Comparison of ENCODE assay signal across 15 cellular contexts in genomic region chr20:22473293-22473692, GRCh38.
DNase-seq lines count a peak whose midpoint lies in the region; ATAC-seq and TF ChIP-seq lines count a peak whose summit lies in the region.
"Had no signal": no experiment of that assay in that cellular context is flagged by ENCODE, and none has a peak within 500 bp of the region (broad histone marks: within the 10 kb centered on the region; RNA-seq: fewer than 3 reads in every experiment).

No MANE protein-coding gene starts in this region.

- no peaks in the 10 kb centered on the region for H3K36me3 ChIP-seq in BLaER1 treated with 17β-estradiol and CSF1 and Interleukin-3, amounts not matched to agents 10 nM and 100 nM
- H3K36me3 ChIP-seq in HEK293 (ENCODE audit: control insufficient read depth in 2 of 2, insufficient read depth in 1 of 2, low read length in 2 of 2) = no peaks in the 10 kb centered on the region

- POLR2A ChIA-PET in HEK293 (lab: Yijun Ruan, JAX) = no interaction called here
- POLR2A ChIA-PET in activated CD8-positive, alpha-beta T cell treated with anti-CD3 and anti-CD28 coated beads, Interleukin-2, amount 10 ng/mL, durations not matched to agents 7 days and 5 days (lab: Charles Lee) = interaction anchor here (0.7 kb wide), 1 partner anchor 287 kb away, joined by 3 read pairs; no protein-coding TSS in a partner anchor

- H3K27me3 ChIP-seq in BLaER1 treated with 17β-estradiol and CSF1 and Interleukin-3, amounts not matched to agents 10 nM and 100 nM = no peaks in the 10 kb centered on the region

- peak overlapping the region in 7 of 11 experiments; percentile 12 to 47 (median 19); a peak in 11 of 22 replicates for H3K4me2 ChIP-seq in BLaER1 treated with 17β-estradiol and CSF1 and Interleukin-3, amounts not matched to agents 10 nM and 100 nM

- no peak for ATAC-seq in activated CD8-positive, alpha-beta T cell treated with anti-CD3 and anti-CD28 coated beads, Interleukin-2, amount 10 ng/mL, durations not matched to agents 7 days and 5 days
- ATAC-seq: CD8-positive, alpha-beta T cell had no signal

- H4K20me1 ChIP-seq in BLaER1 treated with 17β-estradiol and CSF1 and Interleukin-3, amounts not matched to agents 10 nM and 100 nM = no peaks in the 10 kb centered on the region

- H3K36me3 Mint-ChIP-seq in progenitor cell of endocrine pancreas (ENCODE audit: insufficient read depth) = no peaks in the 10 kb centered on the region
- no peaks in the 10 kb centered on the region for H3K36me3 Mint-ChIP-seq in activated CD8-positive, alpha-beta T cell treated with anti-CD3 and anti-CD28 coated beads, Interleukin-2, amount 10 ng/mL, durations not matched to agents 7 days and 5 days (ENCODE audit: low read depth)
- H3K36me3 Mint-ChIP-seq: CD14-positive monocyte; CD8-positive, alpha-beta T cell had no signal

- H3K27ac Mint-ChIP-seq in progenitor cell of endocrine pancreas = peak overlapping the region; percentile 6
- H3K27ac Mint-ChIP-seq in activated CD8-positive, alpha-beta T cell treated with anti-CD3 and anti-CD28 coated beads, Interleukin-2, amount 10 ng/mL, durations not matched to agents 7 days and 5 days = no peak overlapping the region
- H3K27ac Mint-ChIP-seq: B cell; CD14-positive monocyte; CD8-positive, alpha-beta T cell had no signal

- H3K4me1 Mint-ChIP-seq in progenitor cell of endocrine pancreas (ENCODE audit: low read depth) = peaks cover 33% of the 10 kb centered on the region
- H3K4me1 Mint-ChIP-seq in activated CD8-positive, alpha-beta T cell treated with anti-CD3 and anti-CD28 coated beads, Interleukin-2, amount 10 ng/mL, durations not matched to agents 7 days and 5 days (ENCODE audit: low read depth) = no peaks in the 10 kb centered on the region
- H3K4me1 Mint-ChIP-seq: B cell, CD14-positive monocyte had no signal

- no peak overlapping the region for H3K27ac ChIP-seq in BLaER1 treated with 17β-estradiol and CSF1 and Interleukin-3, amounts not matched to agents 10 nM and 100 nM
- no peak overlapping the region for H3K27ac ChIP-seq in HEK293 (ENCODE audit: extremely low read depth, low read depth, low read length)
- H3K27ac ChIP-seq: HL-60 had no signal

- no peaks in the 10 kb centered on the region for H3K27me3 Mint-ChIP-seq in progenitor cell of endocrine pancreas
- H3K27me3 Mint-ChIP-seq in activated CD8-positive, alpha-beta T cell treated with anti-CD3 and anti-CD28 coated beads, Interleukin-2, amount 10 ng/mL, durations not matched to agents 7 days and 5 days (ENCODE audit: low read depth) = no peaks in the 10 kb centered on the region

- H3K4me3 Mint-ChIP-seq in progenitor cell of endocrine pancreas (ENCODE audit: low read depth) = no peak overlapping the region
- H3K4me3 Mint-ChIP-seq in activated CD8-positive, alpha-beta T cell treated with anti-CD3 and anti-CD28 coated beads, Interleukin-2, amount 10 ng/mL, durations not matched to agents 7 days and 5 days = no peak overlapping the region
- H3K4me3 Mint-ChIP-seq: B cell; CD14-positive monocyte; CD8-positive, alpha-beta T cell had no signal

- intact Hi-C loops in head of caudate nucleus (cut with DNase I) = no loop called here

- H3K4me1 ChIP-seq in BLaER1 treated with 17β-estradiol and CSF1 and Interleukin-3, amounts not matched to agents 10 nM and 100 nM = peaks cover 0 to 32% (median 13%) of the 10 kb centered on the region in 10 experiments; a peak in 10 of 20 replicates
- H3K4me1 ChIP-seq in HEK293 (ENCODE audit: control insufficient read depth, insufficient read depth, low read length) = no peaks in the 10 kb centered on the region

- CTCF ChIA-PET in HEK293 (lab: Yijun Ruan, JAX) = no interaction called here
- CTCF ChIA-PET in activated CD8-positive, alpha-beta T cell treated with anti-CD3 and anti-CD28 coated beads, Interleukin-2, amount 10 ng/mL, durations not matched to agents 7 days and 5 days (lab: Charles Lee) = no interaction called here

- no peak overlapping the region for H3K9ac ChIP-seq in BLaER1 treated with 17β-estradiol and CSF1 and Interleukin-3, amounts not matched to agents 10 nM and 100 nM

- peaks cover 8% of the 10 kb centered on the region for H3K9me3 Mint-ChIP-seq in progenitor cell of endocrine pancreas (ENCODE audit: low read depth)
- peaks cover 8% of the 10 kb centered on the region for H3K9me3 Mint-ChIP-seq in activated CD8-positive, alpha-beta T cell treated with anti-CD3 and anti-CD28 coated beads, Interleukin-2, amount 10 ng/mL, durations not matched to agents 7 days and 5 days (ENCODE audit: insufficient read depth)

- peaks cover 0 to 11% (median 0%) of the 10 kb centered on the region in 11 experiments; a peak in 6 of 22 replicates for H3K9me3 ChIP-seq in BLaER1 treated with 17β-estradiol and CSF1 and Interleukin-3, amounts not matched to agents 10 nM and 100 nM (replicated peaks in 1 of 11)
- no peaks in the 10 kb centered on the region for H3K9me3 ChIP-seq in HEK293 (ENCODE audit: control insufficient read depth, insufficient read depth, low read depth, low read length)

- H3K4me3 ChIP-seq in BLaER1 treated with 17β-estradiol and CSF1 and Interleukin-3, amounts not matched to agents 10 nM and 100 nM = no peak overlapping the region
- H3K4me3 ChIP-seq in HEK293 (ENCODE audit: low read depth, low read length) = no peak overlapping the region

- DNase-seq in RPMI8226 = peak; percentile 19
- no peak for DNase-seq in progenitor cell of endocrine pancreas (ENCODE audit: low spot score, unreplicated experiment)
- no peak for DNase-seq in head of caudate nucleus
- DNase-seq in DMS79 (lab: John Stamatoyannopoulos, UW) = no peak
- no peak for DNase-seq in activated CD8-positive, alpha-beta T cell treated with anti-CD3 and anti-CD28 coated beads, Interleukin-2, amount 10 ng/mL, durations not matched to agents 7 days and 5 days
- DNase-seq: CD8-positive, alpha-beta T cell; COR-L47; DMS153; HCEC 1CT; KG1 had no signal

- TF ChIP-seq CTCF in HEK293 (tag by site-specific recombination; IDR thresholded peaks at IDR 0.05) = no peak
- no peak for TF ChIP-seq CTCF in progenitor cell of endocrine pancreas (IDR thresholded peaks at IDR 0.05; ENCODE audit: unreplicated experiment)

TF ChIP-seq in HEK293, 187 proteins besides CTCF, POLR2A, EP300 and RAD21:
- TF ChIP-seq ZBTB17 (tag by site-specific recombination; IDR thresholded peaks at IDR 0.05) = peak; percentile 96
- no peak for TF ChIP-seq ZNF843 (tag by site-specific recombination; IDR thresholded peaks at IDR 0.05)
- TF ChIP-seq, protein P1, sequence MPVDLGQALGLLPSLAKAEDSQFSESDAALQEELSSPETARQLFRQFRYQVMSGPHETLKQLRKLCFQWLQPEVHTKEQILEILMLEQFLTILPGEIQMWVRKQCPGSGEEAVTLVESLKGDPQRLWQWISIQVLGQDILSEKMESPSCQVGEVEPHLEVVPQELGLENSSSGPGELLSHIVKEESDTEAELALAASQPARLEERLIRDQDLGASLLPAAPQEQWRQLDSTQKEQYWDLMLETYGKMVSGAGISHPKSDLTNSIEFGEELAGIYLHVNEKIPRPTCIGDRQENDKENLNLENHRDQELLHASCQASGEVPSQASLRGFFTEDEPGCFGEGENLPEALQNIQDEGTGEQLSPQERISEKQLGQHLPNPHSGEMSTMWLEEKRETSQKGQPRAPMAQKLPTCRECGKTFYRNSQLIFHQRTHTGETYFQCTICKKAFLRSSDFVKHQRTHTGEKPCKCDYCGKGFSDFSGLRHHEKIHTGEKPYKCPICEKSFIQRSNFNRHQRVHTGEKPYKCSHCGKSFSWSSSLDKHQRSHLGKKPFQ (tag by site-specific recombination; IDR thresholded peaks at IDR 0.05) = peak; percentile 72; the same call in 1 of the 2 replicates
- TF ChIP-seq ZNF23 (tag by site-specific recombination; IDR thresholded peaks at IDR 0.05; ENCODE audit: borderline replicate concordance) = 0 out of 2 replicates have a peak, but pooled peaks have one; percentile 69
